ENCODE assay signal across 8 cellular contexts in genomic region chr19:38850231-38850975, GRCh38. TPM values are rescaled to one million over a fixed set of nuclear protein-coding genes. Genes with fewer than 3 reads are reported as not detected.
A peak's percentile ranks its signal among the peaks of the same experiment; 100 is the strongest.
DNase-seq lines count a peak whose midpoint lies in the region; ATAC-seq and TF ChIP-seq lines count a peak whose summit lies in the region.

No MANE protein-coding gene starts in this region.

- peaks cover 42% of the 10 kb centered on the region for H3K79me2 ChIP-seq in KMS-11 (ENCODE audit: insufficient read depth, low read depth)

- H3K27ac ChIP-seq in KMS-11 (peak overlapping the region; percentile 99), Panc1 (ENCODE audit: low read length) (peak overlapping the region; percentile 99), esophagus muscularis mucosa (replicated peaks in 1 of 4) (peak overlapping the region; percentile 100), muscle layer of colon (ENCODE audit: low read depth, low read length) (peak overlapping the region; percentile 91)

- H3K9me3 ChIP-seq in Panc1 (ENCODE audit: control insufficient read depth, insufficient read depth, low read depth, low read length) = no peaks in the 10 kb centered on the region
- no peaks in the 10 kb centered on the region for H3K9me3 ChIP-seq in esophagus muscularis mucosa
- H3K9me3 ChIP-seq in muscle layer of colon (ENCODE audit: low read length) = no peaks in the 10 kb centered on the region

- peak overlapping the region; percentile 97 for H3K27ac Mint-ChIP-seq in activated T-cell treated with anti-CD3 and anti-CD28 coated beads, Interleukin-2, amount 50 U/mL, for 72 hours

- peak overlapping the region; percentile 39 for H3K4me3 ChIP-seq in KMS-11 (IDR thresholded peaks at IDR 0.05; ENCODE audit: insufficient read depth, low read depth, low read length)
- H3K4me3 ChIP-seq in Panc1 (ENCODE audit: low read depth in 2 of 2, low read length in 2 of 2) = peak overlapping the region; percentile 61 to 70
- H3K4me3 ChIP-seq in esophagus muscularis mucosa = peak overlapping the region; percentile 75 to 97 (median 84)
- peak overlapping the region; percentile 69 to 82 for H3K4me3 ChIP-seq in muscle layer of colon (ENCODE audit: low read depth in 1 of 2, low read length in 2 of 2)

- DNase-seq in DMS79 treated with DMSO at 0.1 percent for 48 hours (lab: John Stamatoyannopoulos, UW) = peak; percentile 100
- DNase-seq in Panc1 (ENCODE audit: low read depth, low spot score) = peak; percentile 100
- DNase-seq in activated T-cell treated with anti-CD3 and anti-CD28 coated beads, Interleukin-2, amount 50 U/mL, for 72 hours = peak; percentile 98 to 99
- DNase-seq in esophagus muscularis mucosa (ENCODE audit: extremely low spot score) = peak; percentile 100
- DNase-seq in stimulated activated CD8-positive, alpha-beta memory T cell treated with anti-CD3 and anti-CD28 coated beads, Interleukin-7, amount 100 ng/mL, for 1 hour (ENCODE audit: low read depth in 2 of 2) = peak; percentile 95

- CTCF ChIA-PET in Panc1 (lab: Charles Lee) = interaction anchor here (0.6 to 1.3 kb wide), 4 partner anchors 37 to 332 kb away, joined by 3 to 7 read pairs (median 3); no protein-coding TSS in a partner anchor

- H3K9me3 Mint-ChIP-seq in activated T-cell treated with anti-CD3 and anti-CD28 coated beads, Interleukin-2, amount 50 U/mL, for 72 hours = no peaks in the 10 kb centered on the region

- peaks cover 27% of the 10 kb centered on the region; the same call in 1 of the 2 replicates for H3K36me3 ChIP-seq in KMS-11 (ENCODE audit: insufficient read depth)
- H3K36me3 ChIP-seq in Panc1 (ENCODE audit: control insufficient read depth, insufficient read depth, low read length) = peaks cover 28% of the 10 kb centered on the region
- peaks cover 20 to 29% (median 26%) of the 10 kb centered on the region in 4 donors for H3K36me3 ChIP-seq in esophagus muscularis mucosa
- peaks cover 34% of the 10 kb centered on the region for H3K36me3 ChIP-seq in muscle layer of colon (ENCODE audit: insufficient read depth, low read length)

- no peaks in the 10 kb centered on the region; the same call in 1 of the 2 replicates for H4K20me1 ChIP-seq in KMS-11 (ENCODE audit: insufficient read depth)

- POLR2A ChIA-PET in Panc1 (lab: Charles Lee) = interaction anchor here (0.5 to 1.1 kb wide), 7 partner anchors 11 to 556 kb away, joined by 3 to 7 read pairs (median 4); partner anchors contain the start of gene ECH1

- peak; percentile 87 for TF ChIP-seq POLR2A in esophagus muscularis mucosa (IDR thresholded peaks at IDR 0.05; ENCODE audit: low read depth)

- H3K4me2 ChIP-seq in KMS-11 = peak overlapping the region; percentile 94

- 2% methylated on average over 19 of the region's 38 CpGs for WGBS in esophagus muscularis mucosa

- no peaks in the 10 kb centered on the region for H3K27me3 Mint-ChIP-seq in activated T-cell treated with anti-CD3 and anti-CD28 coated beads, Interleukin-2, amount 50 U/mL, for 72 hours (ENCODE audit: low read depth)

- H3K4me1 ChIP-seq in KMS-11 (ENCODE audit: low read depth, poor library complexity, severe bottlenecking) = peaks cover 44% of the 10 kb centered on the region
- peaks cover 50% of the 10 kb centered on the region for H3K4me1 ChIP-seq in Panc1 (ENCODE audit: control insufficient read depth, insufficient read depth, low read length)
- peaks cover 44 to 60% (median 53%) of the 10 kb centered on the region in 4 donors for H3K4me1 ChIP-seq in esophagus muscularis mucosa
- H3K4me1 ChIP-seq in muscle layer of colon (ENCODE audit: insufficient read depth, low read length) = peaks cover 36% of the 10 kb centered on the region

- peaks cover 19 to 35% of the 10 kb centered on the region in 2 donors for H3K36me3 Mint-ChIP-seq in activated T-cell treated with anti-CD3 and anti-CD28 coated beads, Interleukin-2, amount 50 U/mL, for 72 hours (ENCODE audit: insufficient read depth in 2 of 2)

- BruUV-seq in Panc1 (replicated peaks; lab: Mats Ljungman, UMichigan) = no TSS peak

- TF ChIP-seq EP300 in esophagus muscularis mucosa (IDR thresholded peaks at IDR 0.05) = no peak

- peaks cover 51% of the 10 kb centered on the region for H3K4me1 Mint-ChIP-seq in activated T-cell treated with anti-CD3 and anti-CD28 coated beads, Interleukin-2, amount 50 U/mL, for 72 hours (ENCODE audit: low read depth)

- H3K27me3 ChIP-seq in KMS-11 (ENCODE audit: insufficient read depth, low read depth) (no peaks in the 10 kb centered on the region), Panc1 (ENCODE audit: control insufficient read depth, insufficient read depth, low read length) (no peaks in the 10 kb centered on the region), esophagus muscularis mucosa (no peaks in the 10 kb centered on the region), muscle layer of colon (ENCODE audit: control insufficient read depth in 1 of 2, insufficient read depth in 2 of 2, low read length in 2 of 2) (no peaks in the 10 kb centered on the region)

- H3K9ac ChIP-seq in KMS-11 (peak overlapping the region; percentile 100; the same call in 1 of the 2 replicates), muscle layer of colon (ENCODE audit: low read length) (peak overlapping the region; percentile 71)

- intact Hi-C loops in Panc1 (cut with micrococcal nuclease; ENCODE audit: unreplicated experiment) (loop anchor here (5.0 to 10.0 kb wide), 2 partner anchors 47 to 346 kb away; partner anchors contain the start of genes NFKBIB and SIRT2), esophagus muscularis mucosa (cut with DNase I) (no loop called here)

- peak overlapping the region; percentile 42; the same call in 1 of the 2 replicates for H2AFZ ChIP-seq in KMS-11 (ENCODE audit: low read depth)

- in situ Hi-C loops in Panc1 (cut with HindIII; ENCODE audit: low pct_unique_long_range_greater_than_20kb, low sequenced_read_pairs) = no loop called here

- TF ChIP-seq CTCF in KMS-11 (conservative IDR thresholded peaks at IDR 0.05; ENCODE audit: low read depth, low read length) (no peak), Panc1 (IDR thresholded peaks at IDR 0.05) (no peak), esophagus muscularis mucosa (IDR thresholded peaks at IDR 0.05) (peak in 2 of 3 experiments; percentile 9 to 40)

- H3K4me3 Mint-ChIP-seq in activated T-cell treated with anti-CD3 and anti-CD28 coated beads, Interleukin-2, amount 50 U/mL, for 72 hours = peak overlapping the region; percentile 85 to 97

- ATAC-seq in GM21786 (IDR thresholded peaks at IDR 0.05; ENCODE audit: unreplicated experiment) = peak; percentile 72
- peak; percentile 83 for ATAC-seq in Panc1
- ATAC-seq in activated T-cell treated with anti-CD3 and anti-CD28 coated beads, Interleukin-2, amount 50 U/mL, for 72 hours (replicated peaks in 1 of 2) = peak; percentile 80 to 81

RNA-seq across cellular contexts. Expression of gene HNRNPL, which starts 0.6 kb away (rescaled TPM):
- total RNA-seq in Panc1 (2021; ENCODE audit: unreplicated experiment) (749 TPM), esophagus muscularis mucosa (100 to 1,000 TPM; 126 to 202 (median 180) TPM)
- polyA plus RNA-seq in Panc1 (2012; ENCODE audit: insufficient read length) = 460 TPM
- total RNA-seq in activated T-cell treated with anti-CD3 and anti-CD28 coated beads, Interleukin-2, amount 50 U/mL, for 72 hours = 100 to 1,000 TPM; 427 to 457 TPM

RNA-seq across cellular contexts. Expression of gene ECH1, which starts 18.8 kb away (rescaled TPM):
- total RNA-seq in Panc1 (2021; ENCODE audit: unreplicated experiment) = 945 TPM
- polyA plus RNA-seq in Panc1 (2012; ENCODE audit: insufficient read length) = 2,203 TPM
- total RNA-seq in activated T-cell treated with anti-CD3 and anti-CD28 coated beads, Interleukin-2, amount 50 U/mL, for 72 hours = 100 to 1,000 TPM; 183 to 210 TPM
- 100 to 1,000 TPM; 117 to 188 (median 155) TPM for total RNA-seq in esophagus muscularis mucosa

RNA-seq across cellular contexts. Expression of gene RINL, which starts 27.7 kb away (rescaled TPM):
- total RNA-seq in Panc1 (2021; ENCODE audit: unreplicated experiment) (1.3 TPM), esophagus muscularis mucosa (10 to 100 TPM in 1 of 4 donors, 1 to 10 TPM in 3; 4.6 to 10.4 (median 6.6) TPM)
- 1.6 TPM for polyA plus RNA-seq in Panc1 (2012; ENCODE audit: insufficient read length)
- 100 to 1,000 TPM; 122 to 151 TPM for total RNA-seq in activated T-cell treated with anti-CD3 and anti-CD28 coated beads, Interleukin-2, amount 50 U/mL, for 72 hours

RNA-seq across cellular contexts. Expression of gene LGALS4, which starts 37.7 kb away (rescaled TPM):
- total RNA-seq in Panc1 (2021; ENCODE audit: unreplicated experiment) = 3.9 TPM
- polyA plus RNA-seq in Panc1 (2012; ENCODE audit: insufficient read length) = 7.6 TPM
- total RNA-seq in activated T-cell treated with anti-CD3 and anti-CD28 coated beads, Interleukin-2, amount 50 U/mL, for 72 hours = 1 to 10 TPM; 2.3 to 4.1 TPM
- 1 to 10 TPM in 1 of 4 donors, under 1 TPM in 2, not detected in 1; 0.42 to 2.9 (median 0.50) TPM for total RNA-seq in esophagus muscularis mucosa

RNA-seq across cellular contexts. Expression of gene SIRT2, which starts 49.0 kb away (rescaled TPM):
- total RNA-seq in Panc1 (2021; ENCODE audit: unreplicated experiment) = 162 TPM
- polyA plus RNA-seq in Panc1 (2012; ENCODE audit: insufficient read length) = 240 TPM
- 10 to 100 TPM; 38.2 to 40.7 TPM for total RNA-seq in activated T-cell treated with anti-CD3 and anti-CD28 coated beads, Interleukin-2, amount 50 U/mL, for 72 hours
- total RNA-seq in esophagus muscularis mucosa = 100 to 1,000 TPM in 1 of 4 donors, 10 to 100 TPM in 3; 72.7 to 114 (median 95.0) TPM

Comparison
In these comparisons a context has a peak if more than half of its experiments do, and no peak if none do; other contexts are left out.
1. Peak in every context shown above with its lines: DNase-seq, ATAC-seq, H3K4me3 ChIP-seq and H3K27ac ChIP-seq.
2. CTCF ChIP-seq: peak in esophagus muscularis mucosa (2 of 3); none in KMS-11 (single experiment) and Panc1 (single experiment).
3. RNA of gene RINL, which starts 27.7 kb away (total RNA-seq): 122 to 151 TPM in activated T-cell treated with anti-CD3 and anti-CD28 coated beads, Interleukin-2, amount 50 U/mL, for 72 hours; 4.6 to 10.4 TPM in esophagus muscularis mucosa and 1.3 TPM in Panc1 (single experiment); every median in the first group is over 10 times any median in the second.